Comparison of ENCODE assay signal across 8 cellular contexts in genomic region chr7:90595801-90596683, GRCh38. TPM values are rescaled to one million over a fixed set of nuclear protein-coding genes. Genes with fewer than 3 reads are reported as not detected.
DNase-seq lines count a peak whose midpoint lies in the region; ATAC-seq and TF ChIP-seq lines count a peak whose summit lies in the region.

Gene CDK14 (plus strand): TSS chr7:90596321. CDS start chr7:90596628, 307 bp downstream.

- H3K27me3 ChIP-seq in stomach smooth muscle (ENCODE audit: control insufficient read depth in 1 of 2, insufficient read depth in 2 of 2, low read length in 2 of 2): no peaks in the 10 kb centered on the region

- ATAC-seq in GM18870 (IDR thresholded peaks at IDR 0.05; ENCODE audit: unreplicated experiment): peak; percentile 24
- ATAC-seq in HG03039 (IDR thresholded peaks at IDR 0.05; ENCODE audit: unreplicated experiment): peak; percentile 49
- peak; percentile 50 to 62 for ATAC-seq in activated CD4-positive, CD25-positive, alpha-beta regulatory T cell treated with anti-CD3 and anti-CD28 coated beads, Interleukin-2, amount 50 U/mL, for 24 hours

- H3K27ac ChIP-seq in epithelial cell of prostate (peak within 1 kb of the TSS; percentile 73), stomach smooth muscle (ENCODE audit: low read length) (peak within 1 kb of the TSS; percentile 58)

- peak within 1 kb of the TSS; percentile 91 to 95 for H3K4me3 Mint-ChIP-seq in CD14-positive monocyte

- no peaks in the 10 kb centered on the region for H3K9me3 ChIP-seq in stomach smooth muscle (ENCODE audit: control insufficient read depth in 2 of 2, low read length in 2 of 2)

- H3K4me3 ChIP-seq in stomach smooth muscle (ENCODE audit: low read length in 2 of 2): peak within 1 kb of the TSS; percentile 84 to 88

- H3K4me1 ChIP-seq in stomach smooth muscle (ENCODE audit: control insufficient read depth, insufficient read depth, low read length): no peaks in the 10 kb centered on the region

- H3K4me1 Mint-ChIP-seq in CD14-positive monocyte: peaks cover 54% of the 10 kb centered on the region

- peak within 1 kb of the TSS; percentile 88 to 97 (median 94) for H3K27ac Mint-ChIP-seq in CD14-positive monocyte

- intact Hi-C loops in CD14-positive monocyte (cut with micrococcal nuclease): no loop called here

- peak; percentile 93 for DNase-seq in CD14-positive monocyte (ENCODE audit: low spot score)
- peak; percentile 65 for DNase-seq in NCI-H2227 (lab: John Stamatoyannopoulos, UW; ENCODE audit: unreplicated experiment)
- DNase-seq in epithelial cell of prostate (ENCODE audit: low read depth, low spot score): no peak
- peak; percentile 25 for DNase-seq in middle frontal gyrus (ENCODE audit: extremely low spot score, low spot score)

- peaks cover 0 to 2% of the 10 kb centered on the region in 2 donors for H3K36me3 Mint-ChIP-seq in CD14-positive monocyte

- H3K9ac ChIP-seq in stomach smooth muscle (ENCODE audit: low read length in 2 of 2): peak within 1 kb of the TSS; percentile 56 to 71

- peaks cover 0 to 6% (median 0%) of the 10 kb centered on the region in 7 donors for H3K9me3 Mint-ChIP-seq in CD14-positive monocyte

- H3K36me3 ChIP-seq in stomach smooth muscle (ENCODE audit: control insufficient read depth in 2 of 2, insufficient read depth in 2 of 2, low read length in 2 of 2): no peaks in the 10 kb centered on the region

- peaks cover 3 to 13% (median 12%) of the 10 kb centered on the region in 3 donors for H3K27me3 Mint-ChIP-seq in CD14-positive monocyte (ENCODE audit: low read depth in 3 of 3)

- peak; percentile 71 for TF ChIP-seq CTCF in CD14-positive monocyte (IDR thresholded peaks at IDR 0.05)

RNA-seq across cellular contexts. Expression of gene CDK14, which starts in this region (rescaled TPM):
- polyA plus RNA-seq in CD14-positive monocyte: 1 to 10 TPM; 2.1 to 2.5 TPM
